Comparison of ENCODE assay signal across 9 cellular contexts in genomic region chr1:47508900-47509488, GRCh38.
A peak's percentile ranks its signal among the peaks of the same experiment; 100 is the strongest.
DNase-seq lines count a peak whose midpoint lies in the region; ATAC-seq, FAIRE-seq and TF ChIP-seq lines count a peak whose summit lies in the region.
"Had no signal": no experiment of that assay in that cellular context is flagged by ENCODE, and none has a peak within 500 bp of the region (broad histone marks: within the 10 kb centered on the region; RNA-seq: fewer than 3 reads in every experiment).

No MANE protein-coding gene starts in this region.

- H3K9me2 ChIP-seq in GM23338 (ENCODE audit: insufficient read depth): no peaks in the 10 kb centered on the region

- FAIRE-seq in A549 (lab: Jason Lieb, UNC): no peak

- peaks cover 84% of the 10 kb centered on the region for H3K27me3 ChIP-seq in GM23338 (ENCODE audit: insufficient read depth)
- peaks cover 8% of the 10 kb centered on the region for H3K27me3 ChIP-seq in colonic mucosa
- H3K27me3 ChIP-seq in mucosa of rectum (ENCODE audit: control insufficient read depth in 2 of 2, insufficient read depth in 2 of 2, low read length in 2 of 2): peaks cover 0 to 6% of the 10 kb centered on the region in 2 donors

- DNase-seq in A549 (ENCODE audit: low read depth in 1 of 2, low spot score in 1 of 2): no peak
- peak; percentile 20 for DNase-seq in GM23338 (ENCODE audit: low spot score)
- DNase-seq in colonic mucosa: peak; percentile 75
- DNase-seq in foreskin melanocyte: no peak
- no peak for DNase-seq in NCI-H510A (lab: John Stamatoyannopoulos, UW)
- no peak for DNase-seq in activated gamma-delta T cell treated with Interleukin-2 at 50 U/mL for 16 hours
- DNase-seq: activated CD4-positive, CD25-positive, alpha-beta regulatory T cell had no signal

- no peak for TF ChIP-seq RAD21 in A549 (conservative IDR thresholded peaks at IDR 0.05 in 1 of 2, IDR thresholded peaks at IDR 0.05 in 1 of 2)

- ATAC-seq in A549: peak in 1 of 2 experiments; percentile 62; a peak in 3 of 6 replicates
- ATAC-seq in GM23338: peak; percentile 73
- no peak for ATAC-seq in GM21367 (IDR thresholded peaks at IDR 0.05; ENCODE audit: unreplicated experiment)

- no peak overlapping the region for H3K27ac Mint-ChIP-seq in GM23338

- peak overlapping the region; percentile 16 to 67 for H3K9ac ChIP-seq in colonic mucosa (ENCODE audit: low read depth in 2 of 2, low read length in 2 of 2)
- H3K9ac ChIP-seq in mucosa of rectum (ENCODE audit: low read depth in 1 of 2, low read length in 2 of 2): peak overlapping the region; percentile 24 to 56

- H3K4me2 ChIP-seq in A549 (peak overlapping the region; percentile 85), GM23338 (peak overlapping the region; percentile 95)

- no peaks in the 10 kb centered on the region; the same call in 1 of the 2 replicates for H4K20me1 ChIP-seq in GM23338 (replicated peaks; ENCODE audit: insufficient read depth)

- peaks cover 42% of the 10 kb centered on the region for H3K27me3 Mint-ChIP-seq in GM23338 (ENCODE audit: insufficient read depth, low read depth, poor library complexity)

- POLR2A ChIA-PET in A549 (lab: Yijun Ruan, JAX): no interaction called here

- H3K4me1 ChIP-seq in A549 (no peaks in the 10 kb centered on the region), GM23338 (ENCODE audit: insufficient read depth) (peaks cover 9% of the 10 kb centered on the region; the same call in 1 of the 2 replicates), colonic mucosa (no peaks in the 10 kb centered on the region), mucosa of rectum (ENCODE audit: control insufficient read depth in 2 of 2, insufficient read depth in 2 of 2, low read length in 2 of 2) (peaks cover 10 to 11% of the 10 kb centered on the region in 2 donors)

- H3K4me3 ChIP-seq in A549 (peak overlapping the region; percentile 55), GM23338 (peak overlapping the region; percentile 73), colonic mucosa (peak overlapping the region; percentile 50), mucosa of rectum (ENCODE audit: low read length in 2 of 2) (peak overlapping the region; percentile 71 to 72)

- H3K4me1 Mint-ChIP-seq in GM23338: no peaks in the 10 kb centered on the region; the same call in 2 of the 3 replicates

- H3K9me3 Mint-ChIP-seq in GM23338: no peaks in the 10 kb centered on the region

- no peaks in the 10 kb centered on the region for H3K36me3 Mint-ChIP-seq in GM23338 (ENCODE audit: low read depth)

- no peak for TF ChIP-seq EP300 in A549 (IDR thresholded peaks at IDR 0.05)

- TF ChIP-seq CTCF in A549 (IDR thresholded peaks at IDR 0.05) (no peak), GM23338 (conservative IDR thresholded peaks at IDR 0.05; ENCODE audit: low read depth in 2 of 2) (no peak), colonic mucosa (IDR thresholded peaks at IDR 0.05) (no peak)

- no peak overlapping the region for H3K27ac ChIP-seq in A549
- H3K27ac ChIP-seq in GM23338 (ENCODE audit: low read depth): no peak overlapping the region
- H3K27ac ChIP-seq in colonic mucosa: peak overlapping the region; percentile 54
- H3K27ac ChIP-seq in mucosa of rectum (ENCODE audit: low read depth in 2 of 2, low read length in 2 of 2): peak overlapping the region; percentile 36 to 48

- intact Hi-C loops in colonic mucosa (cut with DNase I): no loop called here

- peak overlapping the region; percentile 73 for H3K4me3 Mint-ChIP-seq in GM23338

- H3K36me3 ChIP-seq in GM23338 (ENCODE audit: insufficient read depth): no peaks in the 10 kb centered on the region
- H3K36me3 ChIP-seq in colonic mucosa: no peaks in the 10 kb centered on the region
- H3K36me3 ChIP-seq in mucosa of rectum (ENCODE audit: control insufficient read depth in 2 of 2, insufficient read depth in 2 of 2, low read length in 2 of 2): no peaks in the 10 kb centered on the region

- 74% methylated on average over 8 of the region's 12 CpGs for WGBS in A549 (ENCODE audit: missing lambda C conversion rate)

- peak overlapping the region; percentile 94 for H2AFZ ChIP-seq in GM23338

- CTCF ChIA-PET in A549 (lab: Yijun Ruan, JAX): interaction anchor here (1.3 to 1.4 kb wide), 2 partner anchors 72 to 202 kb away, joined by 3 to 5 read pairs; partner anchors contain the start of gene FOXD2

- H3K79me2 ChIP-seq in GM23338 (replicated peaks; ENCODE audit: insufficient read depth): no peaks in the 10 kb centered on the region

- no peaks in the 10 kb centered on the region; the same call in 2 of the 3 replicates for H3K9me3 ChIP-seq in A549
- H3K9me3 ChIP-seq in colonic mucosa: no peaks in the 10 kb centered on the region
- H3K9me3 ChIP-seq in mucosa of rectum (ENCODE audit: control insufficient read depth in 2 of 2, low read length in 2 of 2): no peaks in the 10 kb centered on the region

- no peaks in the 10 kb centered on the region for H3F3A ChIP-seq in GM23338 (replicated peaks; ENCODE audit: low read depth)

- TF ChIP-seq POLR2A in A549 (IDR thresholded peaks at IDR 0.05; ENCODE audit: low read length): no peak

TF ChIP-seq in A549, 52 proteins besides CTCF, POLR2A, EP300 and RAD21 (continues in another document):
- TF ChIP-seq HOXB13 (CRISPR knock-in tag; IDR thresholded peaks at IDR 0.05; ENCODE audit: low read depth) (no peak), BHLHE40 (IDR thresholded peaks at IDR 0.05; ENCODE audit: low read depth, low read length) (no peak), MAX (IDR thresholded peaks at IDR 0.05) (no peak), JUNB (IDR thresholded peaks at IDR 0.05) (no peak), HES2 (IDR thresholded peaks at IDR 0.05) (no peak), CHD2 (IDR thresholded peaks at IDR 0.05; ENCODE audit: low read length, partially characterized antibody) (no peak), TP53 (CRISPR knock-in tag; IDR thresholded peaks at IDR 0.05) (no peak), HOXB5 (CRISPR knock-in tag; IDR thresholded peaks at IDR 0.05) (no peak), RFX5 (IDR thresholded peaks at IDR 0.05) (no peak), PHF8 (IDR thresholded peaks at IDR 0.05; ENCODE audit: borderline replicate concordance, low read depth) (no peak), RARB (CRISPR knock-in tag; IDR thresholded peaks at IDR 0.05) (no peak), MAZ (IDR thresholded peaks at IDR 0.05; ENCODE audit: borderline replicate concordance, low read depth, low read length) (no peak), BCL3 (IDR thresholded peaks at IDR 0.05) (no peak)

TF ChIP-seq in GM23338, 12 proteins besides CTCF, POLR2A, EP300 and RAD21:
- no peak for TF ChIP-seq ZNF331 (CRISPR knock-in tag; IDR thresholded peaks at IDR 0.05; ENCODE audit: low read depth)
- TF ChIP-seq EZH2 (IDR thresholded peaks at IDR 0.05; ENCODE audit: low read depth, unreplicated experiment): peak; percentile 41

Comparison
In these comparisons a context has a peak if more than half of its experiments do, and no peak if none do; other contexts are left out.
1. DNase-seq: peak in GM23338 (single experiment) and colonic mucosa (single experiment); none in A549 (0 of 2), foreskin melanocyte (single experiment), NCI-H510A (single experiment) and activated gamma-delta T cell treated with Interleukin-2 at 50 U/mL for 16 hours (single experiment).
2. H3K27ac ChIP-seq: peak in colonic mucosa (single experiment) and mucosa of rectum (2 of 2); none in A549 (0 of 2) and GM23338 (single experiment).
3. Peak in every context shown above with its lines, with median percentiles within 50 percentile points of each other: H3K4me3 ChIP-seq.